ENCODE assay signal across 9 cellular contexts in genomic region chr1:221440658-221441057, GRCh38.
DNase-seq lines count a peak whose midpoint lies in the region; ATAC-seq, FAIRE-seq and TF ChIP-seq lines count a peak whose summit lies in the region.
"Had no signal": no experiment of that assay in that cellular context is flagged by ENCODE, and none has a peak within 500 bp of the region (broad histone marks: within the 10 kb centered on the region; RNA-seq: fewer than 3 reads in every experiment).

No MANE protein-coding gene starts in this region.

- CTCF ChIA-PET in MCF 10A (lab: Yijun Ruan, JAX), result interaction anchor here (0.5 to 1.7 kb wide), 7 partner anchors 37 to 1283 kb away, joined by 3 to 8 read pairs (median 3); no protein-coding TSS in a partner anchor

- no peaks in the 10 kb centered on the region for H4K20me1 ChIP-seq in MM.1S (ENCODE audit: insufficient read depth, low read length)

- H3K9ac ChIP-seq in MM.1S (ENCODE audit: low read length), result no peak overlapping the region

- H3K4me1 Mint-ChIP-seq in MCF 10A (ENCODE audit: insufficient read depth, unreplicated experiment), result peaks cover 36% of the 10 kb centered on the region
- H3K4me1 Mint-ChIP-seq in activated T-helper 17 cell treated with anti-CD3 and anti-CD28 coated beads, Interleukin-2, amount 50 U/mL, for 72 hours, result peaks cover 14% of the 10 kb centered on the region

- TF ChIP-seq EP300 in transverse colon (IDR thresholded peaks at IDR 0.05; ENCODE audit: low read depth), result no peak

- DNase-seq in MCF 10A (ENCODE audit: unreplicated experiment) (no peak), breast epithelium (ENCODE audit: low spot score in 2 of 2) (no peak), iris pigment epithelial cell (ENCODE audit: low read depth) (peak; percentile 37), transverse colon (no peak), MM.1S (no peak), H54 (ENCODE audit: insufficient read length, low spot score) (no peak)

- no peak for TF ChIP-seq POLR2A in breast epithelium (IDR thresholded peaks at IDR 0.05)
- no peak for TF ChIP-seq POLR2A in transverse colon (IDR thresholded peaks at IDR 0.05)
- no peak for TF ChIP-seq POLR2A in H54 (IDR thresholded peaks at IDR 0.05; ENCODE audit: low read depth, low read length)

- H3K27me3 ChIP-seq in breast epithelium (no peaks in the 10 kb centered on the region), transverse colon (no peaks in the 10 kb centered on the region), MM.1S (replicated peaks; ENCODE audit: insufficient read depth, low read length) (no peaks in the 10 kb centered on the region)
- H3K27me3 ChIP-seq: body of pancreas had no signal

- H3K36me3 ChIP-seq in breast epithelium (no peaks in the 10 kb centered on the region), transverse colon (no peaks in the 10 kb centered on the region), MM.1S (replicated peaks; ENCODE audit: insufficient read depth, low read length) (no peaks in the 10 kb centered on the region)

- no peaks in the 10 kb centered on the region for H3K36me3 Mint-ChIP-seq in MCF 10A (ENCODE audit: insufficient read depth, unreplicated experiment)
- no peaks in the 10 kb centered on the region for H3K36me3 Mint-ChIP-seq in activated T-helper 17 cell treated with anti-CD3 and anti-CD28 coated beads, Interleukin-2, amount 50 U/mL, for 72 hours (ENCODE audit: low read depth)

- intact Hi-C loops in MCF 10A (cut with micrococcal nuclease), result loop anchor here (1.0 kb wide), 3 partner anchors 38 to 1015 kb away; partner anchors contain the start of gene DUSP10
- intact Hi-C loops in breast epithelium (cut with DNase I; ENCODE audit: low total_unique reads), result no loop called here
- intact Hi-C loops in transverse colon (cut with DNase I; ENCODE audit: low total_unique reads), result no loop called here

- H3K4me2 ChIP-seq in MM.1S (ENCODE audit: low read depth, low read length), result no peak overlapping the region

- no peak overlapping the region for H2AFZ ChIP-seq in MM.1S (ENCODE audit: low read length)

- no peaks in the 10 kb centered on the region for H3F3A ChIP-seq in MM.1S (ENCODE audit: insufficient read depth, low read length)

- no peaks in the 10 kb centered on the region for H3K4me1 ChIP-seq in breast epithelium
- peaks cover 3 to 15% (median 8%) of the 10 kb centered on the region in 4 donors for H3K4me1 ChIP-seq in transverse colon
- no peaks in the 10 kb centered on the region for H3K4me1 ChIP-seq in MM.1S (ENCODE audit: low read length)

- no peak for ATAC-seq in activated T-helper 17 cell treated with anti-CD3 and anti-CD28 coated beads, Interleukin-2, amount 50 U/mL, for 72 hours (replicated peaks)
- no peak for ATAC-seq in GM18520 (IDR thresholded peaks at IDR 0.05; ENCODE audit: unreplicated experiment)

- H3K27ac Mint-ChIP-seq in MCF 10A (ENCODE audit: low read depth, unreplicated experiment), result peak overlapping the region; percentile 91
- peak overlapping the region; percentile 92 for H3K27ac Mint-ChIP-seq in activated T-helper 17 cell treated with anti-CD3 and anti-CD28 coated beads, Interleukin-2, amount 50 U/mL, for 72 hours

- FAIRE-seq in H54 (lab: Jason Lieb, UNC), result no peak

- no peaks in the 10 kb centered on the region for H3K9me3 ChIP-seq in breast epithelium
- no peaks in the 10 kb centered on the region for H3K9me3 ChIP-seq in transverse colon
- H3K9me3 ChIP-seq in MM.1S (replicated peaks; ENCODE audit: insufficient read depth, low read length), result no peaks in the 10 kb centered on the region
- H3K9me3 ChIP-seq: body of pancreas had no signal

- H3K27me3 Mint-ChIP-seq in MCF 10A (ENCODE audit: insufficient read depth, unreplicated experiment), result no peaks in the 10 kb centered on the region
- no peaks in the 10 kb centered on the region for H3K27me3 Mint-ChIP-seq in activated T-helper 17 cell treated with anti-CD3 and anti-CD28 coated beads, Interleukin-2, amount 50 U/mL, for 72 hours

- H3K4me3 ChIP-seq in breast epithelium (no peak overlapping the region), transverse colon (no peak overlapping the region), MM.1S (ENCODE audit: low read length) (no peak overlapping the region)
- H3K4me3 ChIP-seq: body of pancreas had no signal

- H3K79me2 ChIP-seq in MM.1S (ENCODE audit: low read length), result no peaks in the 10 kb centered on the region

- WGBS in transverse colon (ENCODE audit: low coverage in 1 of 2), 2 donors, result 35 to 48% methylated on average over 3 to 5 of the region's 5 CpGs

- no peak overlapping the region for H3K27ac ChIP-seq in breast epithelium
- peak overlapping the region; percentile 44 to 77 (median 58) for H3K27ac ChIP-seq in transverse colon
- no peak overlapping the region for H3K27ac ChIP-seq in MM.1S (ENCODE audit: low read length)

- POLR2A ChIA-PET in MCF 10A (lab: Yijun Ruan, JAX), result interaction anchor here (0.7 to 3.1 kb wide), 12 partner anchors 10 to 1025 kb away, joined by 3 to 22 read pairs (median 3); no protein-coding TSS in a partner anchor

- BruUV-seq in MCF 10A (replicated peaks; lab: Mats Ljungman, UMichigan), result no TSS peak

- H3K9me3 Mint-ChIP-seq in MCF 10A (ENCODE audit: unreplicated experiment), result no peaks in the 10 kb centered on the region
- no peaks in the 10 kb centered on the region for H3K9me3 Mint-ChIP-seq in activated T-helper 17 cell treated with anti-CD3 and anti-CD28 coated beads, Interleukin-2, amount 50 U/mL, for 72 hours

- in situ Hi-C loops in transverse colon (cut with MboI; ENCODE audit: low pct_ligation_motif_present in 1 of 4, low pct_unique_long_range_greater_than_20kb in 1 of 4, low sequenced_read_pairs in 3 of 4), result loop anchor here in 2 of 4 donors (25.0 kb wide), 2 partner anchors 553 to 628 kb away; partner anchors contain the start of gene HLX (in 1 of the 2)

- H3K4me3 Mint-ChIP-seq in MCF 10A (ENCODE audit: unreplicated experiment), result peak overlapping the region; percentile 26
- no peak overlapping the region for H3K4me3 Mint-ChIP-seq in activated T-helper 17 cell treated with anti-CD3 and anti-CD28 coated beads, Interleukin-2, amount 50 U/mL, for 72 hours

- TF ChIP-seq CTCF in MCF 10A (IDR thresholded peaks at IDR 0.05; ENCODE audit: unreplicated experiment) (no peak), breast epithelium (IDR thresholded peaks at IDR 0.05) (no peak), transverse colon (IDR thresholded peaks at IDR 0.05) (no peak), MM.1S (IDR thresholded peaks at IDR 0.05; ENCODE audit: low read length) (no peak)

- no peaks in the 10 kb centered on the region for H3K9me2 ChIP-seq in MM.1S (replicated peaks; ENCODE audit: insufficient read depth, low read length)

Comparison
In these comparisons a context has a peak if more than half of its experiments do, and no peak if none do; other contexts are left out.
1. H3K27ac ChIP-seq: peak in transverse colon (4 of 4); none in breast epithelium (0 of 2) and MM.1S (single experiment).